ENCODE assay signal across 19 cellular contexts in the genomic region with DNA sequence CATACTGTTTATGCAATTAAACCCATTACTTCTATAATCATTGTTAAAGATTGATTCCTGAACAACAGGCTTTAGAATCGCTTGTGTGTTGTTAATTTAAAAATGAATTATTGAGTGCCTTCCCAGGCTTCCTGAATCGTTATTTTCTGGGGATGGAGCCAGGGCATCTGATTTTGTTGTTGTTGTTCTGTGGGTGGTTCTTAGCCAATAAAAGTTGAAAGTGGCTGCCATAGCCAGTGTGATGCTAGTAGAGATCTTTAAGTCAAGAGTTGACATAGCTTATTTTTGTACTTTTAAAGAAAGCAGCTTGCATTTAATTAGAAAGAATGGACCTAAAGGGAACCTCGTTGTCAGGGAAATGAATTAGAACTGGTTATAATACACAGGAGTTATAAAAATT. TPM values are rescaled to one million over a fixed set of nuclear protein-coding genes. Genes with fewer than 3 reads are reported as not detected.
DNase-seq lines count a peak whose midpoint lies in the region; ATAC-seq and TF ChIP-seq lines count a peak whose summit lies in the region.
"Had no signal": no experiment of that assay in that cellular context is flagged by ENCODE, and none has a peak within 500 bp of the region (broad histone marks: within the 10 kb centered on the region; RNA-seq: fewer than 3 reads in every experiment).

No MANE protein-coding gene starts in this region.

- H4K20me1 ChIP-seq in PC-3 (ENCODE audit: low read length) (no peaks in the 10 kb centered on the region), fibroblast of lung (ENCODE audit: control insufficient read depth, extremely low read depth, insufficient read depth, low read length) (peaks cover 3% of the 10 kb centered on the region)

- TF ChIP-seq CTCF in PC-3 (conservative IDR thresholded peaks at IDR 0.05; ENCODE audit: low read depth, low read length), result no peak
- no peak for TF ChIP-seq CTCF in fibroblast of lung (conservative IDR thresholded peaks at IDR 0.05 in 1 of 2, IDR thresholded peaks at IDR 0.05 in 1 of 2; ENCODE audit: low read depth in 1 of 2, low read length in 2 of 2)

- no peak overlapping the region for H2AFZ ChIP-seq in PC-3 (ENCODE audit: low read length)
- H2AFZ ChIP-seq in fibroblast of lung (ENCODE audit: low read length), result no peak overlapping the region

- H3K4me2 ChIP-seq in PC-3 (ENCODE audit: low read length), result peak overlapping the region; percentile 4; the same call in 1 of the 2 replicates
- peak overlapping the region; percentile 37 for H3K4me2 ChIP-seq in fibroblast of lung (ENCODE audit: extremely low read depth, insufficient read depth, low read length)

- H3K4me1 Mint-ChIP-seq in activated T-cell treated with anti-CD3 and anti-CD28 coated beads, Interleukin-2, amount 50 U/mL, for 4 hours (ENCODE audit: low read depth), result peaks cover 60% of the 10 kb centered on the region
- peaks cover 49% of the 10 kb centered on the region for H3K4me1 Mint-ChIP-seq in stimulated activated memory B cell treated with anti-CD40 and anti-IgM and Interleukin-4, amounts not matched to agents 10 μg/mL and 1 μg/mL and 100 μg/mL, for 72 hours
- H3K4me1 Mint-ChIP-seq: neural crest cell had no signal

- no TSS peak for BruUV-seq in PC-3 (replicated peaks; lab: Mats Ljungman, UMichigan)

- no peak for ATAC-seq in activated T-cell treated with anti-CD3 and anti-CD28 coated beads, Interleukin-2, amount 50 U/mL, for 4 hours
- ATAC-seq in PC-3, result no peak
- no peak for ATAC-seq in stimulated activated memory B cell treated with anti-CD40 and anti-IgM and Interleukin-4, amounts not matched to agents 10 μg/mL and 1 μg/mL and 100 μg/mL, for 72 hours
- no peak for ATAC-seq in GM21526 (IDR thresholded peaks at IDR 0.05; ENCODE audit: low FRiP score, unreplicated experiment)
- ATAC-seq in HG02870 (IDR thresholded peaks at IDR 0.05; ENCODE audit: unreplicated experiment), result no peak

- CTCF ChIA-PET in PC-3 (lab: Charles Lee), result interaction anchor here (0.6 kb wide), 1 partner anchor 360 kb away, joined by 8 read pairs; no protein-coding TSS in a partner anchor

- no peaks in the 10 kb centered on the region for H3F3A ChIP-seq in PC-3 (ENCODE audit: low read length, unreplicated experiment)

- H3K9me2 ChIP-seq in PC-3 (replicated peaks; ENCODE audit: low read length), result no peaks in the 10 kb centered on the region

- no peaks in the 10 kb centered on the region for H3K9me3 ChIP-seq in PC-3 (ENCODE audit: low read length)
- H3K9me3 ChIP-seq in fibroblast of lung (ENCODE audit: control insufficient read depth, insufficient read depth, low read depth, low read length), result no peaks in the 10 kb centered on the region
- H3K9me3 ChIP-seq: ascending aorta, spleen, tibial artery had no signal

- no peaks in the 10 kb centered on the region for H3K27me3 Mint-ChIP-seq in activated T-cell treated with anti-CD3 and anti-CD28 coated beads, Interleukin-2, amount 50 U/mL, for 4 hours (ENCODE audit: low read depth)
- no peaks in the 10 kb centered on the region for H3K27me3 Mint-ChIP-seq in stimulated activated memory B cell treated with anti-CD40 and anti-IgM and Interleukin-4, amounts not matched to agents 10 μg/mL and 1 μg/mL and 100 μg/mL, for 72 hours
- H3K27me3 Mint-ChIP-seq: memory B cell had no signal

- H3K9me3 Mint-ChIP-seq in activated T-cell treated with anti-CD3 and anti-CD28 coated beads, Interleukin-2, amount 50 U/mL, for 4 hours, result no peaks in the 10 kb centered on the region
- H3K9me3 Mint-ChIP-seq in stimulated activated memory B cell treated with anti-CD40 and anti-IgM and Interleukin-4, amounts not matched to agents 10 μg/mL and 1 μg/mL and 100 μg/mL, for 72 hours, result peaks cover 2% of the 10 kb centered on the region
- H3K9me3 Mint-ChIP-seq: neural crest cell; T-helper 1 cell treated with Interleukin-12 subunit alpha and Interleukin-12 subunit beta and Interleukin-4 antibody, amounts not matched to agents 30 μg/mL and 1 μg/mL, for 36 hours had no signal

- H3K4me3 Mint-ChIP-seq in activated T-cell treated with anti-CD3 and anti-CD28 coated beads, Interleukin-2, amount 50 U/mL, for 4 hours, result peak overlapping the region; percentile 52
- H3K4me3 Mint-ChIP-seq in stimulated activated memory B cell treated with anti-CD40 and anti-IgM and Interleukin-4, amounts not matched to agents 10 μg/mL and 1 μg/mL and 100 μg/mL, for 72 hours, result no peak overlapping the region
- H3K4me3 Mint-ChIP-seq: neural crest cell; T-helper 1 cell treated with Interleukin-12 subunit alpha and Interleukin-12 subunit beta and Interleukin-4 antibody, amounts not matched to agents 30 μg/mL and 1 μg/mL, for 36 hours had no signal

- H3K4me3 ChIP-seq in PC-3 (ENCODE audit: low read length) (no peak overlapping the region), fibroblast of lung (replicated peaks in 1 of 4; ENCODE audit: control extremely low read depth in 1 of 4, insufficient read depth in 1 of 4, low read depth in 3 of 4, low read length in 4 of 4) (peak overlapping the region in 2 of 4 experiments; percentile 8 to 32)
- H3K4me3 ChIP-seq: ascending aorta, tibial artery had no signal

- peaks cover 13% of the 10 kb centered on the region; the same call in 1 of the 2 replicates for H3K36me3 ChIP-seq in PC-3 (ENCODE audit: low read depth, low read length)
- peaks cover 6% of the 10 kb centered on the region for H3K36me3 ChIP-seq in fibroblast of lung (ENCODE audit: control insufficient read depth, insufficient read depth, low read length)

- H3K27me3 ChIP-seq in PC-3 (ENCODE audit: low read length) (no peaks in the 10 kb centered on the region), fibroblast of lung (ENCODE audit: control insufficient read depth, insufficient read depth, low read length) (no peaks in the 10 kb centered on the region)
- H3K27me3 ChIP-seq: ascending aorta, spleen, tibial artery had no signal

- peak overlapping the region; percentile 6 for H3K27ac Mint-ChIP-seq in stimulated activated memory B cell treated with anti-CD40 and anti-IgM and Interleukin-4, amounts not matched to agents 10 μg/mL and 1 μg/mL and 100 μg/mL, for 72 hours
- H3K27ac Mint-ChIP-seq: T-helper 1 cell treated with Interleukin-12 subunit alpha and Interleukin-12 subunit beta and Interleukin-4 antibody, amounts not matched to agents 30 μg/mL and 1 μg/mL, for 36 hours had no signal

- POLR2A ChIA-PET in PC-3 (lab: Charles Lee; ENCODE audit: unreplicated experiment), result no interaction called here

- H3K27ac ChIP-seq in PC-3 (ENCODE audit: low read length), result no peak overlapping the region
- no peak overlapping the region for H3K27ac ChIP-seq in fibroblast of lung (ENCODE audit: insufficient read depth, low read length)
- H3K27ac ChIP-seq: ascending aorta, tibial artery had no signal

- peaks cover 53% of the 10 kb centered on the region for H3K36me3 Mint-ChIP-seq in activated T-cell treated with anti-CD3 and anti-CD28 coated beads, Interleukin-2, amount 50 U/mL, for 4 hours (ENCODE audit: insufficient read depth)
- H3K36me3 Mint-ChIP-seq in stimulated activated memory B cell treated with anti-CD40 and anti-IgM and Interleukin-4, amounts not matched to agents 10 μg/mL and 1 μg/mL and 100 μg/mL, for 72 hours, result peaks cover 58% of the 10 kb centered on the region

- H3K79me2 ChIP-seq in PC-3 (ENCODE audit: low read length) (peaks cover 65% of the 10 kb centered on the region), fibroblast of lung (ENCODE audit: control insufficient read depth, insufficient read depth, low read length) (peaks cover 67% of the 10 kb centered on the region)

- no peak overlapping the region for H3K9ac ChIP-seq in PC-3 (ENCODE audit: low read length)
- H3K9ac ChIP-seq in fibroblast of lung (ENCODE audit: insufficient read depth, low read length), result no peak overlapping the region

- H3K4me1 ChIP-seq in PC-3 (ENCODE audit: insufficient read depth, low read length), result 0 out of 2 replicates have a peak, but pooled peaks cover 4% of the 10 kb centered on the region
- H3K4me1 ChIP-seq in fibroblast of lung (ENCODE audit: control insufficient read depth, extremely low read depth, insufficient read depth, low read length), result peaks cover 2% of the 10 kb centered on the region

- DNase-seq in activated T-cell treated with anti-CD3 and anti-CD28 coated beads, Interleukin-2, amount 50 U/mL, for 4 hours, result no peak
- DNase-seq in activated T-cell treated with anti-CD3 and anti-CD28 coated beads, Interleukin-2, amount 50 U/mL, for 1 hour, result no peak
- DNase-seq in PC-3, result no peak
- no peak for DNase-seq in fibroblast of lung (ENCODE audit: low read depth in 2 of 2)
- no peak for DNase-seq in putamen (ENCODE audit: low spot score)
- DNase-seq: activated CD8-positive, alpha-beta memory T cell treated with anti-CD3 and anti-CD28 coated beads for 24 hours; activated effector memory CD4-positive, alpha-beta T cell treated with anti-CD3 and anti-CD28 coated beads, Interleukin-2, amount 50 U/mL, for 16 hours; H7; NCI-H1930; NCI-H446; spleen; tibial artery had no signal

- intact Hi-C loops in PC-3 (cut with micrococcal nuclease), result no loop called here

RNA-seq across cellular contexts. Expression of gene GOLGA5, which starts 6.4 kb away (rescaled TPM):
- total RNA-seq in activated T-cell treated with anti-CD3 and anti-CD28 coated beads, Interleukin-2, amount 50 U/mL, for 4 hours, result 10 to 100 TPM; 12.8 to 16.5 (median 16.4) TPM
- total RNA-seq in PC-3 (2014; rRNA removed) (21.4 and 23.5 TPM in 2 replicates), fibroblast of lung (46.9 and 47.3 TPM in 2 replicates)
- polyA plus RNA-seq in fibroblast of lung, result 44.8 and 71.1 TPM in 2 replicates
- polyA plus RNA-seq in fibroblast of lung (2012), result 30.6 and 43.5 TPM in 2 replicates
- polyA minus RNA-seq in fibroblast of lung (ENCODE audit: low replicate concordance), result 3.4 and 11.5 TPM in 2 replicates

RNA-seq across cellular contexts. Expression of gene LGMN, which starts 52.1 kb away (rescaled TPM):
- 1 to 10 TPM; 2.9 to 4.8 (median 3.3) TPM for total RNA-seq in activated T-cell treated with anti-CD3 and anti-CD28 coated beads, Interleukin-2, amount 50 U/mL, for 4 hours
- total RNA-seq in PC-3 (2014; rRNA removed), result 44.5 and 46.8 TPM in 2 replicates
- 22.3 and 22.6 TPM in 2 replicates for total RNA-seq in fibroblast of lung
- 25.5 and 61.0 TPM in 2 replicates for polyA plus RNA-seq in fibroblast of lung
- 16.8 and 36.6 TPM in 2 replicates for polyA plus RNA-seq in fibroblast of lung (2012)
- polyA minus RNA-seq in fibroblast of lung (ENCODE audit: low replicate concordance), result 22.6 and 31.1 TPM in 2 replicates
